Comparison of ENCODE assay signal across 22 cellular contexts in genomic region chr2:2503864-2504418, GRCh38.
DNase-seq lines count a peak whose midpoint lies in the region; ATAC-seq, FAIRE-seq and TF ChIP-seq lines count a peak whose summit lies in the region.
"Had no signal": no experiment of that assay in that cellular context is flagged by ENCODE, and none has a peak within 500 bp of the region (broad histone marks: within the 10 kb centered on the region; RNA-seq: fewer than 3 reads in every experiment).

No MANE protein-coding gene starts in this region.

- H3K4me3 Mint-ChIP-seq in osteocyte (ENCODE audit: unreplicated experiment) = no peak overlapping the region
- H3K4me3 Mint-ChIP-seq in CD4-positive, alpha-beta memory T cell = no peak overlapping the region
- H3K4me3 Mint-ChIP-seq: CD14-positive monocyte, GM23338, H9 had no signal

- H3K4me1 Mint-ChIP-seq in osteocyte (ENCODE audit: unreplicated experiment) = no peaks in the 10 kb centered on the region
- H3K4me1 Mint-ChIP-seq in CD4-positive, alpha-beta memory T cell = no peaks in the 10 kb centered on the region
- H3K4me1 Mint-ChIP-seq: CD14-positive monocyte, GM23338 had no signal

- POLR2A ChIA-PET in CD4-positive, alpha-beta memory T cell (lab: Charles Lee; ENCODE audit: partially characterized antibody) = no interaction called here

- no peaks in the 10 kb centered on the region for H3K36me3 Mint-ChIP-seq in osteocyte (ENCODE audit: unreplicated experiment)
- no peaks in the 10 kb centered on the region for H3K36me3 Mint-ChIP-seq in CD4-positive, alpha-beta memory T cell
- H3K36me3 Mint-ChIP-seq: CD14-positive monocyte had no signal

- peaks cover 37% of the 10 kb centered on the region for H3K9me3 Mint-ChIP-seq in osteocyte (ENCODE audit: unreplicated experiment)
- peaks cover 0 to 4% (median 0%) of the 10 kb centered on the region in 8 donors for H3K9me3 Mint-ChIP-seq in CD4-positive, alpha-beta memory T cell

- no peak overlapping the region for H3K4me3 ChIP-seq in CD4-positive, alpha-beta memory T cell (ENCODE audit: low read length in 2 of 2)
- H3K4me3 ChIP-seq: GM23338 had no signal

- CTCF ChIA-PET in CD4-positive, alpha-beta memory T cell (lab: Charles Lee; ENCODE audit: partially characterized antibody) = no interaction called here

- H3K4me1 ChIP-seq in CD4-positive, alpha-beta memory T cell (ENCODE audit: insufficient read depth, low read length) = no peaks in the 10 kb centered on the region
- H3K4me1 ChIP-seq: BE2C had no signal

- H3K36me3 ChIP-seq in CD4-positive, alpha-beta memory T cell (ENCODE audit: insufficient read depth, low read length) = no peaks in the 10 kb centered on the region
- H3K36me3 ChIP-seq: BE2C had no signal

- no peaks in the 10 kb centered on the region for H3K27me3 Mint-ChIP-seq in osteocyte (ENCODE audit: unreplicated experiment)
- H3K27me3 Mint-ChIP-seq in CD4-positive, alpha-beta memory T cell = peaks cover 0 to 4% of the 10 kb centered on the region in 2 donors

- intact Hi-C loops in CD4-positive, alpha-beta memory T cell (cut with micrococcal nuclease) = no loop called here

- no peak for TF ChIP-seq CTCF in osteocyte (IDR thresholded peaks at IDR 0.05)

- no peak for DNase-seq in GM12891 (ENCODE audit: insufficient read length, low spot score)
- peak; percentile 42 for DNase-seq in RPMI8226
- DNase-seq in osteocyte (ENCODE audit: extremely low spot score, unreplicated experiment) = peak; percentile 59
- DNase-seq in stimulated activated CD4-positive, alpha-beta T cell treated with anti-CD3 and anti-CD28 coated beads, Interleukin-2, amount 100 ng/mL, for 24 hours = no peak
- DNase-seq in CD4-positive, alpha-beta memory T cell = no peak
- DNase-seq in GM19240 (ENCODE audit: insufficient read length, low spot score) = no peak
- DNase-seq: 8988T, ACHN, BE2C, DMS153, DND-41, H9, KBM-7, NCI-H1105 treated with DMSO at 0.1 percent for 48 hours, NCI-H146, NCI-H1930, NCI-H2107, NCI-H524 had no signal

- H3K27me3 ChIP-seq in CD4-positive, alpha-beta memory T cell (ENCODE audit: insufficient read depth, low read length) = no peaks in the 10 kb centered on the region
- H3K27me3 ChIP-seq: BE2C had no signal

- H3K27ac ChIP-seq in CD4-positive, alpha-beta memory T cell (ENCODE audit: low read depth, low read length) = no peak overlapping the region

- no peak overlapping the region for H3K27ac Mint-ChIP-seq in osteocyte (ENCODE audit: unreplicated experiment)
- H3K27ac Mint-ChIP-seq in CD4-positive, alpha-beta memory T cell = no peak overlapping the region
- H3K27ac Mint-ChIP-seq: GM23338, H9 had no signal

- no peak for FAIRE-seq in GM12891 (lab: Jason Lieb, UNC)

- TF ChIP-seq POLR2A in GM12891 (IDR thresholded peaks at IDR 0.05; ENCODE audit: low read depth, low read length) = no peak

- peak; percentile 54 for ATAC-seq in GM19035 (IDR thresholded peaks at IDR 0.05; ENCODE audit: unreplicated experiment)
- ATAC-seq: GM23338, Panc1 had no signal

- H3K9me3 ChIP-seq in CD4-positive, alpha-beta memory T cell (ENCODE audit: control insufficient read depth in 1 of 2, low read length in 2 of 2) = no peaks in the 10 kb centered on the region
- H3K9me3 ChIP-seq: BE2C had no signal

TF ChIP-seq in GM12891, 5 proteins besides CTCF, POLR2A, EP300 and RAD21:
- no peak for TF ChIP-seq POLR2AphosphoS5 (IDR thresholded peaks at IDR 0.05; ENCODE audit: low read depth, low read length)
- TF ChIP-seq SPI1 (IDR thresholded peaks at IDR 0.05; ENCODE audit: low read depth, low read length) = peak; percentile 18; the same call in 1 of the 2 replicates

Comparison
In these comparisons a context has a peak if more than half of its experiments do, and no peak if none do; other contexts are left out.
1. DNase-seq: peak in RPMI8226 (single experiment) and osteocyte (single experiment); none in GM12891 (single experiment), stimulated activated CD4-positive, alpha-beta T cell treated with anti-CD3 and anti-CD28 coated beads, Interleukin-2, amount 100 ng/mL, for 24 hours (0 of 2), CD4-positive, alpha-beta memory T cell (0 of 5) and GM19240 (single experiment).